9 cellular contexts compared by ENCODE assay signal in genomic region chr3:141388823-141389617, GRCh38. TPM values are rescaled to one million over a fixed set of nuclear protein-coding genes. Genes with fewer than 3 reads are reported as not detected.
DNase-seq lines count a peak whose midpoint lies in the region; ATAC-seq and TF ChIP-seq lines count a peak whose summit lies in the region.
"Had no signal": no experiment of that assay in that cellular context is flagged by ENCODE, and none has a peak within 500 bp of the region (broad histone marks: within the 10 kb centered on the region; RNA-seq: fewer than 3 reads in every experiment).

No MANE protein-coding gene starts in this region.

- CTCF ChIA-PET in T-cell (lab: Charles Lee) = interaction anchor here (0.9 to 2.1 kb wide), 8 partner anchors 10 to 66 kb away, joined by 3 to 6 read pairs (median 4); no protein-coding TSS in a partner anchor

- DNase-seq in activated naive CD4-positive, alpha-beta T cell (lab: John Stamatoyannopoulos, UW) = no peak
- DNase-seq in T-cell = no peak
- peak; percentile 57 for DNase-seq in fibroblast of pulmonary artery (ENCODE audit: low read depth)
- no peak for DNase-seq in vagina (ENCODE audit: extremely low spot score in 2 of 2)
- no peak for DNase-seq in NCI-H2029 (lab: John Stamatoyannopoulos, UW)
- no peak for DNase-seq in stimulated activated naive CD4-positive, alpha-beta T cell (lab: John Stamatoyannopoulos, UW)
- no peak for DNase-seq in activated CD8-positive, alpha-beta memory T cell treated with anti-CD3 and anti-CD28 coated beads, Interleukin-2, amount 50 U/mL, for 4 hours
- DNase-seq: foreskin melanocyte had no signal

- peak overlapping the region; percentile 5 for H3K27ac Mint-ChIP-seq in activated naive CD4-positive, alpha-beta T cell treated with anti-CD3 and anti-CD28 coated beads, Interleukin-2, amount 50 U/mL, for 24 hours
- peak overlapping the region; percentile 74 to 84 for H3K27ac Mint-ChIP-seq in T-cell

- H3K4me3 Mint-ChIP-seq in activated naive CD4-positive, alpha-beta T cell treated with anti-CD3 and anti-CD28 coated beads, Interleukin-2, amount 50 U/mL, for 24 hours = peak overlapping the region; percentile 1
- peak overlapping the region; percentile 63 to 73 (median 64) for H3K4me3 Mint-ChIP-seq in T-cell

- H3K27me3 Mint-ChIP-seq in activated naive CD4-positive, alpha-beta T cell treated with anti-CD3 and anti-CD28 coated beads, Interleukin-2, amount 50 U/mL, for 24 hours = no peaks in the 10 kb centered on the region
- no peaks in the 10 kb centered on the region for H3K27me3 Mint-ChIP-seq in T-cell

- H3K27ac ChIP-seq in vagina = peak overlapping the region; percentile 24

- no peaks in the 10 kb centered on the region for H3K36me3 Mint-ChIP-seq in activated naive CD4-positive, alpha-beta T cell treated with anti-CD3 and anti-CD28 coated beads, Interleukin-2, amount 50 U/mL, for 24 hours
- no peaks in the 10 kb centered on the region for H3K36me3 Mint-ChIP-seq in T-cell

- peak in 2 of 4 experiments; percentile 40 to 47 for ATAC-seq in T-cell (replicated peaks in 1 of 4)

- POLR2A ChIA-PET in T-cell (lab: Charles Lee) = interaction anchor here (0.6 to 1.4 kb wide), 4 partner anchors 14 to 47 kb away, joined by 3 to 17 read pairs (median 6); no protein-coding TSS in a partner anchor

- H3K9me3 Mint-ChIP-seq in activated naive CD4-positive, alpha-beta T cell treated with anti-CD3 and anti-CD28 coated beads, Interleukin-2, amount 50 U/mL, for 24 hours = no peaks in the 10 kb centered on the region
- H3K9me3 Mint-ChIP-seq in T-cell = no peaks in the 10 kb centered on the region

- peaks cover 23% of the 10 kb centered on the region for H3K4me1 ChIP-seq in vagina

- H3K9me3 ChIP-seq in vagina = no peaks in the 10 kb centered on the region

- H3K27me3 ChIP-seq in vagina = no peaks in the 10 kb centered on the region

- TF ChIP-seq POLR2A in vagina (IDR thresholded peaks at IDR 0.05) = no peak

- H3K36me3 ChIP-seq in vagina = no peaks in the 10 kb centered on the region

- H3K4me3 ChIP-seq in fibroblast of pulmonary artery (replicated peaks; ENCODE audit: low read depth, low read length) = peak overlapping the region; percentile 66
- H3K4me3 ChIP-seq in vagina = peak overlapping the region in 1 of 2 donors; percentile 7

- TF ChIP-seq CTCF in fibroblast of pulmonary artery (IDR thresholded peaks at IDR 0.05; ENCODE audit: low read length, missing control alignments) (no peak), vagina (IDR thresholded peaks at IDR 0.05) (no peak)

- intact Hi-C loops in vagina (cut with DNase I) = no loop called here

- H3K4me1 Mint-ChIP-seq in activated naive CD4-positive, alpha-beta T cell treated with anti-CD3 and anti-CD28 coated beads, Interleukin-2, amount 50 U/mL, for 24 hours = peaks cover 6% of the 10 kb centered on the region
- H3K4me1 Mint-ChIP-seq in T-cell = peaks cover 0 to 14% (median 14%) of the 10 kb centered on the region in 3 donors

RNA-seq across cellular contexts. Expression of gene ZBTB38, which starts 20.7 kb away (rescaled TPM):
- total RNA-seq in T-cell (10 to 100 TPM; 38.7 to 72.3 (median 58.2) TPM), vagina (88.6 TPM)
